In the genomic region with DNA sequence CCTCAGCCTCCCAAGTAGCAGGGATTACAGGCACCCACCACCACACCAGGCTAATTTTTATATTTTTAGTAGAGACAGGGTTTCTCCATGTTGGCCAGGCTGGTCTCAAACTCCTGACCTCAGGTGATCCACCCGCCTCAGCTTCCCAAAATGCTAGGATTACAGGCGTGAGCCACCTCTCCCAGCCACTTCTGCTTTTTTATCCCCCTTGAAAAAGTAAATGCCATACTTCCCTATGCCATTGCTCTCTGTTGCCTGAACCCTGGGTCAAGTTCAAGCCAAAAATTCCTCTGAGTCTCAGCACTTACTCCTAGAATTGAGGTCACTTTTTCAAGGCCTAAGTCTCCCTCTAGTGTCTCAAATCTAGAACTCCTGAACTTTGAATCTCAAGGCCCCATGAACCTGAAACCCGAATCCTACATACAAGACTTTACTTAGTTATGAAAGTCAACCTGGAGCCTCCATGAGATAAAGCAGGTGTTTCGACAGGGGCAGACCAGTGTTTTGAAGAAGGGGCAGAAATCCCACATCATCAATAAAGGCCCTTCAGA, we compare ENCODE assay signal across 13 cellular contexts. TPM values are rescaled to one million over a fixed set of nuclear protein-coding genes. Genes with fewer than 3 reads are reported as not detected.
DNase-seq lines count a peak whose midpoint lies in the region; ATAC-seq and TF ChIP-seq lines count a peak whose summit lies in the region.
"Had no signal": no experiment of that assay in that cellular context is flagged by ENCODE, and none has a peak within 500 bp of the region (broad histone marks: within the 10 kb centered on the region; RNA-seq: fewer than 3 reads in every experiment).

No MANE protein-coding gene starts in this region.

- no peaks in the 10 kb centered on the region for H3K36me3 Mint-ChIP-seq in H9 (ENCODE audit: insufficient read depth in 1 of 3, low read depth in 3 of 3)

- no peak overlapping the region for H3K18ac ChIP-seq in H9 (ENCODE audit: insufficient read length, low read depth, low read length)

- peak overlapping the region in 1 of 3 experiments; percentile 15; a peak in 1 of 7 replicates for H3K27ac Mint-ChIP-seq in H9
- H3K27ac Mint-ChIP-seq: stimulated activated naive CD8-positive, alpha-beta T cell treated with anti-CD3 and anti-CD28 coated beads, Interleukin-15, amount 100 ng/mL, for 72 hours had no signal

- H3K56ac ChIP-seq in H9 (ENCODE audit: insufficient read length, low read depth, low read length) = no peak overlapping the region

- TF ChIP-seq CTCF in H9 (conservative IDR thresholded peaks at IDR 0.05) (peak; percentile 63), PC-3 (conservative IDR thresholded peaks at IDR 0.05; ENCODE audit: low read depth, low read length) (peak; percentile 44), dorsolateral prefrontal cortex (IDR thresholded peaks at IDR 0.05 in 54 of 56, conservative IDR thresholded peaks at IDR 0.05 in 2 of 56; ENCODE audit: low read depth in 1 of 56, partially characterized antibody in 56 of 56) (no peak), tibial nerve (IDR thresholded peaks at IDR 0.05) (peak in 1 of 5 experiments; percentile 7)

- H3K9ac ChIP-seq in H9 (ENCODE audit: extremely low read depth, insufficient read length, low read length) = no peak overlapping the region
- no peak overlapping the region for H3K9ac ChIP-seq in PC-3 (ENCODE audit: low read length)

- no peak overlapping the region for H2AFZ ChIP-seq in H9 (ENCODE audit: low read length)
- no peak overlapping the region for H2AFZ ChIP-seq in PC-3 (ENCODE audit: low read length)

- H2BK15ac ChIP-seq in H9 (ENCODE audit: low read depth, low read length) = no peak overlapping the region

- H3K79me1 ChIP-seq in H9 (ENCODE audit: insufficient read depth, low read depth, low read length, poor library complexity, severe bottlenecking) = no peaks in the 10 kb centered on the region

- H3K9me3 ChIP-seq in H9 (ENCODE audit: control insufficient read depth, low read depth, low read length) = no peaks in the 10 kb centered on the region
- no peaks in the 10 kb centered on the region for H3K9me3 ChIP-seq in PC-3 (ENCODE audit: low read length)
- no peaks in the 10 kb centered on the region for H3K9me3 ChIP-seq in tibial nerve
- H3K9me3 ChIP-seq: spleen had no signal

- no peaks in the 10 kb centered on the region for H3K79me2 ChIP-seq in H9 (ENCODE audit: insufficient read depth, low read length)
- H3K79me2 ChIP-seq in PC-3 (ENCODE audit: low read length) = no peaks in the 10 kb centered on the region

- no peaks in the 10 kb centered on the region for H3K4me1 ChIP-seq in H9 (ENCODE audit: insufficient read depth, low read length)
- H3K4me1 ChIP-seq in PC-3 (ENCODE audit: insufficient read depth, low read length) = no peaks in the 10 kb centered on the region
- no peaks in the 10 kb centered on the region for H3K4me1 ChIP-seq in tibial nerve

- no peaks in the 10 kb centered on the region for H3K9me3 Mint-ChIP-seq in H9
- H3K9me3 Mint-ChIP-seq: stimulated activated naive CD8-positive, alpha-beta T cell treated with anti-CD3 and anti-CD28 coated beads, Interleukin-15, amount 100 ng/mL, for 72 hours had no signal

- H2BK12ac ChIP-seq in H9 (ENCODE audit: insufficient read length, low read depth, low read length) = no peak overlapping the region

- H3K27me3 Mint-ChIP-seq in H9 (ENCODE audit: low read depth) = no peaks in the 10 kb centered on the region; the same call in 1 of the 2 replicates
- H3K27me3 Mint-ChIP-seq: stimulated activated naive CD8-positive, alpha-beta T cell treated with anti-CD3 and anti-CD28 coated beads, Interleukin-15, amount 100 ng/mL, for 72 hours had no signal

- CTCF ChIA-PET in PC-3 (lab: Charles Lee) = no interaction called here

- no TSS peak for BruUV-seq in PC-3 (replicated peaks; lab: Mats Ljungman, UMichigan)

- no peak overlapping the region for H3K14ac ChIP-seq in H9 (ENCODE audit: insufficient read depth, low read length)

- TF ChIP-seq POLR2A in tibial nerve (IDR thresholded peaks at IDR 0.05) = no peak

- H2AK5ac ChIP-seq in H9 (ENCODE audit: insufficient read length, low read length) = no peak overlapping the region

- peak; percentile 58 for DNase-seq in AG20443 (ENCODE audit: low spot score)
- no peak for DNase-seq in H9
- peak; percentile 15 for DNase-seq in PC-3
- peak; percentile 12 for DNase-seq in fibroblast of peridontal ligament (ENCODE audit: extremely low read depth)
- no peak for DNase-seq in dorsolateral prefrontal cortex
- DNase-seq in tibial nerve (ENCODE audit: low spot score in 2 of 2) = no peak
- no peak for DNase-seq in germinal center (ENCODE audit: low spot score)
- no peak for DNase-seq in hypothalamus (lab: John Stamatoyannopoulos, UW)
- DNase-seq: effector CD8-positive, alpha-beta T cell; spleen; stimulated activated naive CD8-positive, alpha-beta T cell treated with anti-CD3 and anti-CD28 coated beads, Interleukin-15, amount 100 ng/mL, for 72 hours had no signal

- no peak overlapping the region for H2BK20ac ChIP-seq in H9 (ENCODE audit: low read depth, low read length, poor library complexity, severe bottlenecking)

- POLR2A ChIA-PET in PC-3 (lab: Charles Lee; ENCODE audit: unreplicated experiment) = no interaction called here

- no peak overlapping the region for H4K8ac ChIP-seq in H9 (replicated peaks; ENCODE audit: insufficient read length, low read depth, low read length)

- H3K4me3 ChIP-seq in PC-3 (ENCODE audit: low read length) (no peak overlapping the region), dorsolateral prefrontal cortex (no peak overlapping the region), tibial nerve (no peak overlapping the region)
- H3K4me3 ChIP-seq: lung, spleen had no signal

- no peak overlapping the region for H3T11ph ChIP-seq in H9 (ENCODE audit: low read length)

- no peak overlapping the region for H2BK5ac ChIP-seq in H9 (ENCODE audit: insufficient read length, low read length)

- peak overlapping the region; percentile 19 for H2BK120ac ChIP-seq in H9 (ENCODE audit: low read depth, low read length, poor library complexity, severe bottlenecking)

- H3K4me3 Mint-ChIP-seq in H9 = no peak overlapping the region
- H3K4me3 Mint-ChIP-seq: stimulated activated naive CD8-positive, alpha-beta T cell treated with anti-CD3 and anti-CD28 coated beads, Interleukin-15, amount 100 ng/mL, for 72 hours had no signal

- H3K4ac ChIP-seq in H9 (ENCODE audit: low read depth, low read length) = no peak overlapping the region

- no peaks in the 10 kb centered on the region for H3K23me2 ChIP-seq in H9 (ENCODE audit: insufficient read length, low read depth, low read length, poor library complexity, severe bottlenecking)

- TF ChIP-seq EP300 in tibial nerve (IDR thresholded peaks at IDR 0.05) = no peak

- no peak overlapping the region for H4K5ac ChIP-seq in H9 (ENCODE audit: insufficient read length, low read depth, low read length)

- ATAC-seq in PC-3 = no peak
- ATAC-seq: stimulated activated naive CD8-positive, alpha-beta T cell treated with anti-CD3 and anti-CD28 coated beads, Interleukin-15, amount 100 ng/mL, for 72 hours had no signal

- H3K4me2 ChIP-seq in H9 (ENCODE audit: insufficient read depth, insufficient read length, low read length) (no peak overlapping the region), PC-3 (ENCODE audit: low read length) (no peak overlapping the region)

- no peak overlapping the region for H4K91ac ChIP-seq in H9 (ENCODE audit: insufficient read length, low read depth, low read length)

- H3K27me3 ChIP-seq in H9 (ENCODE audit: insufficient read depth, low read length) (no peaks in the 10 kb centered on the region), PC-3 (ENCODE audit: low read length) (peaks cover 8% of the 10 kb centered on the region; the same call in 1 of the 2 replicates), dorsolateral prefrontal cortex (no peaks in the 10 kb centered on the region), tibial nerve (no peaks in the 10 kb centered on the region)
- H3K27me3 ChIP-seq: spleen had no signal

- H3F3A ChIP-seq in PC-3 (ENCODE audit: low read length, unreplicated experiment) = no peaks in the 10 kb centered on the region

- intact Hi-C loops in PC-3 (cut with micrococcal nuclease) = no loop called here
- intact Hi-C loops in dorsolateral prefrontal cortex (cut with DNase I) = no loop called here

- H3K9me2 ChIP-seq in PC-3 (replicated peaks; ENCODE audit: low read length) = no peaks in the 10 kb centered on the region

- no peak overlapping the region for H3K27ac ChIP-seq in H9 (ENCODE audit: insufficient read length, low read depth, low read length)
- H3K27ac ChIP-seq in PC-3 (ENCODE audit: low read length) = no peak overlapping the region
- no peak overlapping the region for H3K27ac ChIP-seq in dorsolateral prefrontal cortex
- H3K27ac ChIP-seq in tibial nerve = no peak overlapping the region
- H3K27ac ChIP-seq: spleen had no signal

- WGBS in H9 (ENCODE audit: extremely low coverage, insufficient read length, low lambda C conversion rate) = no CpG with 5 or more reads among the region's 4 CpGs
- 61 to 73% methylated on average over 4 of the region's 4 CpGs for WGBS in tibial nerve, 2 donors

- H4K20me1 ChIP-seq in H9 (ENCODE audit: control insufficient read depth, insufficient read depth, insufficient read length) (no peaks in the 10 kb centered on the region), PC-3 (ENCODE audit: low read length) (no peaks in the 10 kb centered on the region)

- peaks cover 6 to 8% of the 10 kb centered on the region in 2 experiments for H3K4me1 Mint-ChIP-seq in H9
- H3K4me1 Mint-ChIP-seq: stimulated activated naive CD8-positive, alpha-beta T cell treated with anti-CD3 and anti-CD28 coated beads, Interleukin-15, amount 100 ng/mL, for 72 hours had no signal

- H3K23ac ChIP-seq in H9 (ENCODE audit: insufficient read length, low read depth, low read length) = no peak overlapping the region

- H3K36me3 ChIP-seq in PC-3 (ENCODE audit: low read depth, low read length) (no peaks in the 10 kb centered on the region), tibial nerve (no peaks in the 10 kb centered on the region)
- H3K36me3 ChIP-seq: spleen had no signal

RNA-seq across cellular contexts. Expression of gene APOBEC1, which starts 1.4 kb away (rescaled TPM):
- total RNA-seq in H9 (2021) = not detected in 2 replicates
- not detected in 2 replicates for total RNA-seq in PC-3 (2014; rRNA removed)
- total RNA-seq in dorsolateral prefrontal cortex = not detected
- not detected for total RNA-seq in tibial nerve
- total RNA-seq: Daoy, lung, spleen had no signal

RNA-seq across cellular contexts. Expression of gene GDF3, which starts 28.5 kb away (rescaled TPM):
- 9.1 and 9.9 TPM in 2 replicates for total RNA-seq in H9 (2021)
- not detected in 2 replicates for total RNA-seq in PC-3 (2014; rRNA removed)
- total RNA-seq in dorsolateral prefrontal cortex = not detected
- total RNA-seq in tibial nerve = not detected
- total RNA-seq: Daoy, lung had no signal

RNA-seq across cellular contexts. Expression of gene DPPA3, which starts 44.1 kb away (rescaled TPM):
- 1.4 and 2.0 TPM in 2 replicates for total RNA-seq in H9 (2021)
- total RNA-seq in PC-3 (2014; rRNA removed) = not detected in 2 replicates
- total RNA-seq in dorsolateral prefrontal cortex = under 1 TPM in 2 of 120 experiments, not detected in 118; 0.58 to 0.75 TPM
- not detected for total RNA-seq in tibial nerve
- total RNA-seq: Daoy, lung, spleen had no signal

Comparison
In these comparisons a context has a peak if more than half of its experiments do, and no peak if none do; other contexts are left out.
1. DNase-seq: peak in AG20443 (single experiment), PC-3 (single experiment) and fibroblast of peridontal ligament (single experiment); none in H9 (single experiment), dorsolateral prefrontal cortex (0 of 10), tibial nerve (0 of 2), germinal center (single experiment) and hypothalamus (0 of 51).
2. CTCF ChIP-seq: peak in H9 (single experiment) and PC-3 (single experiment); none in dorsolateral prefrontal cortex (0 of 56).